In the genomic region with DNA sequence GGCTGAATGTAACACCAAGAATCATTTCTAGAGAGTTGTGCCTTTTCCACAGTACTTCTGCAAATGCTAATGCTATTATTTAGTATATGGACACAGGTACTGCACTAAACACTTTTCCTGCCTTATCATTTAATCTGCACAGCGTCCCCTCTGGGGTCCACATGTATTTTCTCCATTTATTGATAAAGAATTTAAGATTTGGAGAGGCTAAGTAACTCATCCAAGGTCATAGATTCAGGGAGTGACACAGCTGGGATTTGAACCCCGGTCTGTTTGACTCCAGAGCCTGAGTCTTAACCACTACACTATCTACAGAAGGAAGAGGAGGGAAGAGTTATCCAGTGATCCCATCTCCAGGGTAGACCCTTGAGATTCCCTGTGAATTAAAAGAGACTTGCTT, we compare ENCODE assay signal across 17 cellular contexts. TPM values are rescaled to one million over a fixed set of nuclear protein-coding genes. Genes with fewer than 3 reads are reported as not detected.
A peak's percentile ranks its signal among the peaks of the same experiment; 100 is the strongest.
DNase-seq lines count a peak whose midpoint lies in the region; ATAC-seq, FAIRE-seq and TF ChIP-seq lines count a peak whose summit lies in the region.
"Had no signal": no experiment of that assay in that cellular context is flagged by ENCODE, and none has a peak within 500 bp of the region (broad histone marks: within the 10 kb centered on the region; RNA-seq: fewer than 3 reads in every experiment).

No MANE protein-coding gene starts in this region.

- H3K4me2 ChIP-seq in A549 = no peak overlapping the region
- no peak overlapping the region for H3K4me2 ChIP-seq in GM23338
- H3K4me2 ChIP-seq: KMS-11 had no signal

- H3K79me2 ChIP-seq in GM23338 (replicated peaks; ENCODE audit: insufficient read depth) = no peaks in the 10 kb centered on the region

- H3K4me1 Mint-ChIP-seq in GM23338 (peaks cover 6% of the 10 kb centered on the region), nephron progenitor cell (peaks cover 25% of the 10 kb centered on the region), osteocyte (ENCODE audit: unreplicated experiment) (peaks cover 6% of the 10 kb centered on the region)

- CTCF ChIA-PET in A549 (lab: Yijun Ruan, JAX) = interaction anchor here (0.6 to 5.4 kb wide), 4 partner anchors 11 to 1407 kb away, joined by 4 to 40 read pairs (median 4); no protein-coding TSS in a partner anchor

- POLR2A ChIA-PET in A549 (lab: Yijun Ruan, JAX) = no interaction called here

- H3K36me3 ChIP-seq in GM23338 (ENCODE audit: insufficient read depth) = peaks cover under 1% of the 10 kb centered on the region; the same call in 1 of the 2 replicates

- H3K27me3 Mint-ChIP-seq in GM23338 (ENCODE audit: insufficient read depth, low read depth, poor library complexity) (peaks cover 7% of the 10 kb centered on the region), nephron progenitor cell (ENCODE audit: low read depth, poor library complexity) (peaks cover 12% of the 10 kb centered on the region), osteocyte (ENCODE audit: unreplicated experiment) (no peaks in the 10 kb centered on the region)

- no peak for FAIRE-seq in A549 (lab: Jason Lieb, UNC)

- in situ Hi-C loops in SK-MEL-5 (cut with HindIII; ENCODE audit: low pct_unique_long_range_greater_than_20kb, low sequenced_read_pairs) = loop anchor here (10.0 kb wide), 1 partner anchor 1402 kb away; a partner anchor contains a TSS

- TF ChIP-seq RAD21 in A549 (conservative IDR thresholded peaks at IDR 0.05 in 1 of 2, IDR thresholded peaks at IDR 0.05 in 1 of 2) = no peak

- H3K4me1 ChIP-seq in A549 (peaks cover 6% of the 10 kb centered on the region; the same call in 1 of the 3 replicates), GM23338 (ENCODE audit: insufficient read depth) (no peaks in the 10 kb centered on the region)
- H3K4me1 ChIP-seq: Caco-2 had no signal

- H3K9me3 Mint-ChIP-seq in GM23338 = peaks cover 9% of the 10 kb centered on the region; the same call in 2 of the 3 replicates
- no peaks in the 10 kb centered on the region for H3K9me3 Mint-ChIP-seq in nephron progenitor cell
- no peaks in the 10 kb centered on the region for H3K9me3 Mint-ChIP-seq in osteocyte (ENCODE audit: unreplicated experiment)

- ATAC-seq in A549 (peak; percentile 50 to 79; a peak in 5 of 6 replicates), GM23338 (peak; percentile 54), HG03342 (IDR thresholded peaks at IDR 0.05; ENCODE audit: unreplicated experiment) (no peak), HG02884 (IDR thresholded peaks at IDR 0.05; ENCODE audit: unreplicated experiment) (no peak), GM21360 (IDR thresholded peaks at IDR 0.05; ENCODE audit: unreplicated experiment) (no peak)

- no peak for TF ChIP-seq POLR2A in A549 (IDR thresholded peaks at IDR 0.05; ENCODE audit: low read length)

- H3K4me3 ChIP-seq in A549 (no peak overlapping the region), GM23338 (no peak overlapping the region)

- TF ChIP-seq EP300 in A549 (IDR thresholded peaks at IDR 0.05) = no peak

- H2AFZ ChIP-seq in GM23338 = no peak overlapping the region

- no peak overlapping the region for H3K4me3 Mint-ChIP-seq in GM23338
- no peak overlapping the region for H3K4me3 Mint-ChIP-seq in nephron progenitor cell
- no peak overlapping the region for H3K4me3 Mint-ChIP-seq in osteocyte (ENCODE audit: unreplicated experiment)
- H3K4me3 Mint-ChIP-seq: H9 had no signal

- no peaks in the 10 kb centered on the region for H3K9me3 ChIP-seq in A549
- H3K9me3 ChIP-seq: Caco-2 had no signal

- TF ChIP-seq CTCF in A549 (IDR thresholded peaks at IDR 0.05) = no peak
- no peak for TF ChIP-seq CTCF in GM23338 (conservative IDR thresholded peaks at IDR 0.05; ENCODE audit: low read depth in 2 of 2)
- no peak for TF ChIP-seq CTCF in nephron progenitor cell (IDR thresholded peaks at IDR 0.05)
- TF ChIP-seq CTCF in osteocyte (IDR thresholded peaks at IDR 0.05) = no peak

- H3K27me3 ChIP-seq in GM23338 (ENCODE audit: insufficient read depth) = no peaks in the 10 kb centered on the region

- no peaks in the 10 kb centered on the region for H4K20me1 ChIP-seq in GM23338 (replicated peaks; ENCODE audit: insufficient read depth)

- DNase-seq in A549 (ENCODE audit: low read depth in 1 of 2, low spot score in 1 of 2) (peak in 1 of 2 experiments; percentile 61), GM23338 (ENCODE audit: low spot score) (no peak), SK-MEL-5 (ENCODE audit: low read depth, low spot score) (peak; percentile 81), nephron progenitor cell (peak; percentile 6), osteocyte (ENCODE audit: extremely low spot score, unreplicated experiment) (no peak)
- DNase-seq: AML-193, Caco-2, DMS79, H9, MM.1S, NCI-H2081, OCI-M1, T-helper 1 cell had no signal

- no peak overlapping the region for H3K27ac ChIP-seq in A549
- H3K27ac ChIP-seq in GM23338 (ENCODE audit: low read depth) = no peak overlapping the region
- H3K27ac ChIP-seq: KMS-11 had no signal

- peaks cover 6% of the 10 kb centered on the region; the same call in 1 of the 2 replicates for H3K9me2 ChIP-seq in GM23338 (ENCODE audit: insufficient read depth)

- H3K27ac Mint-ChIP-seq in GM23338 (no peak overlapping the region), nephron progenitor cell (no peak overlapping the region), osteocyte (ENCODE audit: unreplicated experiment) (no peak overlapping the region)
- H3K27ac Mint-ChIP-seq: H9 had no signal

- H3K36me3 Mint-ChIP-seq in GM23338 (ENCODE audit: low read depth) (peaks cover 5% of the 10 kb centered on the region; the same call in 2 of the 3 replicates), nephron progenitor cell (ENCODE audit: low read depth) (no peaks in the 10 kb centered on the region), osteocyte (ENCODE audit: unreplicated experiment) (no peaks in the 10 kb centered on the region)

- WGBS in A549 (ENCODE audit: missing lambda C conversion rate) = 14% methylated on average over 2 of the region's 2 CpGs

- H3F3A ChIP-seq in GM23338 (replicated peaks; ENCODE audit: low read depth) = peaks cover 2% of the 10 kb centered on the region; the same call in 1 of the 2 replicates

TF ChIP-seq in A549, 52 proteins besides CTCF, POLR2A, EP300 and RAD21:
- TF ChIP-seq SREBF2 (IDR thresholded peaks at IDR 0.05) (peak; percentile 29; the same call in 1 of the 2 replicates), CHD2 (IDR thresholded peaks at IDR 0.05; ENCODE audit: low read length, partially characterized antibody) (no peak), ZNF302 (CRISPR knock-in tag; IDR thresholded peaks at IDR 0.05) (no peak), HOXB13 (CRISPR knock-in tag; IDR thresholded peaks at IDR 0.05; ENCODE audit: low read depth) (no peak), RNF2 (IDR thresholded peaks at IDR 0.05; ENCODE audit: borderline replicate concordance, low read depth) (no peak)

RNA-seq across cellular contexts. Expression of a gene that starts 24.9 kb away (rescaled TPM):
- polyA plus RNA-seq in A549 (2011; rRNA removed) (1.1 and 1.5 TPM in 2 replicates), A549 (2017; fragmentation: RNase III; extraction: RNeasy Plus Mini Kit Qiagen cat#74134 plus additional on column Dnase treatment) (0.21 to 0.55 TPM (median 0.29 TPM) in 3 replicates), GM23338 (2016; fragmentation: Nextera tagmentation; extraction: Ambion mirVana) (0.26 and 0.74 TPM in 2 replicates)
- polyA plus RNA-seq in A549 (2012; cell fraction: cytosol; rRNA removed) = 0.09 and 0.19 TPM in 2 replicates
- 0.29 and 0.30 TPM in 2 replicates for polyA plus RNA-seq in A549 (2012; cell fraction: nucleus; rRNA removed)
- 2.8 and 3.1 TPM in 2 replicates for polyA minus RNA-seq in A549 (2011; rRNA and poly(A)+ RNA removed)
- total RNA-seq in GM23338 (2014; rRNA removed; shearing (Covaris generic)) = 0.35 and 1.7 TPM in 2 replicates
- total RNA-seq in SK-MEL-5 (2014; rRNA removed; shearing (Covaris generic)) = 0.45 TPM in 1 of 2 replicates, not detected in the other
- polyA plus RNA-seq in SK-MEL-5 (2015; cell fraction: cytosol; rRNA removed) = not detected in 2 replicates
- not detected in 2 replicates for polyA plus RNA-seq in SK-MEL-5 (2015; cell fraction: nucleus; rRNA removed)
- total RNA-seq in osteocyte = 0.46 and 1.6 TPM in 2 replicates

Comparison
In these comparisons a context has a peak if more than half of its experiments do, and no peak if none do; other contexts are left out.
1. ATAC-seq: peak in A549 (2 of 2) and GM23338 (single experiment); none in HG03342 (single experiment), HG02884 (single experiment) and GM21360 (single experiment).
2. DNase-seq: peak in SK-MEL-5 (single experiment) and nephron progenitor cell (single experiment); none in GM23338 (single experiment) and osteocyte (single experiment).